In the genomic region with DNA sequence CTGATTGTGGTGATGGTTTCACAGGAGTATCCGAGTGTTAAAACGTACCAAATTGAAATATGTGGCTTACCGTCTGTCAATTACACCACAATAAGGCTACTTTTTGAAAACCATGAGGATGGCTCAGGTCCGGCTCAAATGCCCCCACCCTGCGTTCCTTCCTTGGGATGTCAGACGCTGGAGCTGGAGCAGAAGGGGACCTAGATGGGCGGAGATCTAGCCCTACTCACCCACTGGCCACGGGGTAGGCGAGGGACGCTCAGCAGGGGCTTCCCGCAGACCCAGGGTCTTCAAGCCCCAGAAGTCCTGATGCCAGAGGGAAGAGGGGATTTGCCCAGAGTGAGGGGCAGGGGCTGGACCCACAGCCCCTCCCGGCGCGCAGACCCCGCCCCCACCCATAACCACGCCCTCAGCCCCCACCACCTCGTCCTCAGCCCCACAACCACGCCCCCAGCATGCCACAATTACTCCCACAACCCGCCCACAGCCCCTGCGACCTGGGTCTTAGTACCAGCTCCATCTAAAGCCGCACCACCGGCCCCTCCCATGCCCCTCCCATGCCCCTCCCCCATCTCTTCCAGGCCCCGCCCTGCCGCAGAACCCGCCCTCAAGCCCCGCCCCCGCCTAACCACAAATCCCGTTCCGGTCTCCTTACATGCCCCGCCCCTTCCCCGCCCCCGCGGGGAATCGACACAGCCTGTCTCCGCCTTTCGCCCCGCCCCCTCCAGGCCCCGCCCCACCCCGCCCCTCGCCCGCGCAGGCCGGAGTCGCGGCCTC, we compare ENCODE assay signal across 8 cellular contexts. TPM values are rescaled to one million over a fixed set of nuclear protein-coding genes. Genes with fewer than 3 reads are reported as not detected.
A peak's percentile ranks its signal among the peaks of the same experiment; 100 is the strongest.
DNase-seq lines count a peak whose midpoint lies in the region; ATAC-seq, FAIRE-seq and TF ChIP-seq lines count a peak whose summit lies in the region.

Gene LRRC3 (plus strand): TSS at position 764 of the 777 bp plus-strand sequence. CDS start 1,135 bp downstream, outside the sequence.

- no peak for TF ChIP-seq POLR2A in GM12878 (IDR thresholded peaks at IDR 0.05; ENCODE audit: low read depth, low read length)

- 33% methylated on average over 17 of the region's 45 CpGs for WGBS in GM12878 (ENCODE audit: insufficient coverage, insufficient replicate concordance, low lambda C conversion rate, missing lambda C conversion rate)
- 5% methylated on average over 24 of the region's 45 CpGs for WGBS in smooth muscle cell (ENCODE audit: low lambda C conversion rate)

- no peaks in the 10 kb centered on the region for H3K36me3 ChIP-seq in MG63
- H3K36me3 ChIP-seq in GM12878 (ENCODE audit: control insufficient read depth in 2 of 2, insufficient read depth in 2 of 2, low read length in 1 of 2) = no peaks in the 10 kb centered on the region
- no peaks in the 10 kb centered on the region for H3K36me3 ChIP-seq in smooth muscle cell (ENCODE audit: low read depth)

- no peak for TF ChIP-seq RAD21 in GM12878 (IDR thresholded peaks at IDR 0.05; ENCODE audit: insufficient read depth, low read depth, low read length)

- peaks cover 8% of the 10 kb centered on the region for H3F3A ChIP-seq in smooth muscle cell (ENCODE audit: low read depth)

- ATAC-seq in GM12878 (no peak), HG03439 (IDR thresholded peaks at IDR 0.05; ENCODE audit: unreplicated experiment) (no peak), GM21515 (IDR thresholded peaks at IDR 0.05; ENCODE audit: unreplicated experiment) (no peak)

- no peaks in the 10 kb centered on the region for H3K79me2 ChIP-seq in GM12878 (ENCODE audit: control insufficient read depth, insufficient read depth, low read length)
- no peaks in the 10 kb centered on the region for H3K79me2 ChIP-seq in smooth muscle cell (ENCODE audit: low read depth)

- TF ChIP-seq CTCF in GM12878 (IDR thresholded peaks at IDR 0.05 in 2 of 3, conservative IDR thresholded peaks at IDR 0.05 in 1 of 3; ENCODE audit: control insufficient read depth in 2 of 3, extremely low read depth in 1 of 3, insufficient read depth in 1 of 3, low read depth in 3 of 3, low read length in 3 of 3) (no peak), smooth muscle cell (IDR thresholded peaks at IDR 0.05; ENCODE audit: borderline replicate concordance, insufficient read depth, poor library complexity, severe bottlenecking) (no peak)

- POLR2A ChIA-PET in GM12878 (lab: Charles Lee) = no interaction called here

- H2AFZ ChIP-seq in GM12878 (ENCODE audit: control insufficient read depth, low read depth, low read length) (no peak within 1 kb of the TSS; the same call in 1 of the 2 replicates), smooth muscle cell (ENCODE audit: low read depth) (peak within 1 kb of the TSS; percentile 98)

- DNase-seq in G401 (ENCODE audit: low spot score) (peak; percentile 40), MG63 (peak; percentile 87), T-helper 22 cell (ENCODE audit: low read depth) (peak; percentile 77), GM12878 (ENCODE audit: low read depth, low spot score) (peak; percentile 1), smooth muscle cell (lab: John Stamatoyannopoulos, UW; ENCODE audit: unreplicated experiment) (peak; percentile 82)

- peak within 1 kb of the TSS; percentile 61 for H3K4me3 ChIP-seq in MG63
- peak within 1 kb of the TSS; percentile 68; the same call in 1 of the 2 replicates for H3K4me3 ChIP-seq in GM12878
- peak within 1 kb of the TSS; percentile 55 for H3K4me3 ChIP-seq in iPS-18c (ENCODE audit: insufficient read depth, low read depth, low read length)
- peak within 1 kb of the TSS; percentile 95 for H3K4me3 ChIP-seq in smooth muscle cell

- H3K27me3 ChIP-seq in MG63 (peaks cover 22% of the 10 kb centered on the region), GM12878 (replicated peaks in 1 of 2; ENCODE audit: control insufficient read depth in 2 of 2, insufficient read depth in 2 of 2, low read length in 1 of 2) (no peaks in the 10 kb centered on the region), smooth muscle cell (ENCODE audit: low read depth) (no peaks in the 10 kb centered on the region)

- RAD21 ChIA-PET in GM12878 (lab: Charles Lee; ENCODE audit: unreplicated experiment) = no interaction called here

- H3K9me3 ChIP-seq in MG63 = peaks cover 13% of the 10 kb centered on the region
- no peaks in the 10 kb centered on the region; the same call in 2 of the 3 replicates for H3K9me3 ChIP-seq in GM12878 (replicated peaks; ENCODE audit: control insufficient read depth, insufficient read depth, low read length)
- no peaks in the 10 kb centered on the region for H3K9me3 ChIP-seq in iPS-18c (ENCODE audit: control insufficient read depth, insufficient read depth, low read length)
- no peaks in the 10 kb centered on the region for H3K9me3 ChIP-seq in smooth muscle cell (replicated peaks; ENCODE audit: low read depth)

- no peaks in the 10 kb centered on the region for H4K20me1 ChIP-seq in GM12878 (ENCODE audit: control insufficient read depth, insufficient read depth)
- H4K20me1 ChIP-seq in smooth muscle cell (ENCODE audit: low read depth) = no peaks in the 10 kb centered on the region

- no peak for TF ChIP-seq EP300 in GM12878 (IDR thresholded peaks at IDR 0.05; ENCODE audit: borderline replicate concordance in 1 of 2, control insufficient read depth in 1 of 2, low read depth in 2 of 2, low read length in 2 of 2)

- no peak for FAIRE-seq in GM12878 (lab: Jason Lieb, UNC)

- CTCF ChIA-PET in GM12878 (lab: Yijun Ruan, JAX) = no interaction called here

- H3K4me2 ChIP-seq in GM12878 (ENCODE audit: control insufficient read depth, insufficient read depth) = peak within 1 kb of the TSS; percentile 44; the same call in 1 of the 2 replicates
- peak within 1 kb of the TSS; percentile 98 for H3K4me2 ChIP-seq in smooth muscle cell

- H3K4me1 ChIP-seq in GM12878 (ENCODE audit: control insufficient read depth, insufficient read depth, low read length) (no peaks in the 10 kb centered on the region), smooth muscle cell (ENCODE audit: low read depth) (no peaks in the 10 kb centered on the region)

- BruUV-seq in GM12878 (replicated peaks; lab: Mats Ljungman, UMichigan) = no TSS peak

- H3K27ac ChIP-seq in GM12878 (ENCODE audit: control insufficient read depth, insufficient read depth) (no peak within 1 kb of the TSS), smooth muscle cell (ENCODE audit: low read depth) (no peak within 1 kb of the TSS)

- in situ Hi-C loops in G401 (cut with HindIII; ENCODE audit: low sequenced_read_pairs) = no loop called here
- in situ Hi-C loops in GM12878 (cut with MboI) = loop anchor here (5.0 kb wide), 1 partner anchor 78 kb away; no protein-coding TSS in a partner anchor

- intact Hi-C loops in GM12878 (cut with micrococcal nuclease; ENCODE audit: unreplicated experiment) = no loop called here

- SMC1A ChIA-PET in GM12878 (lab: Charles Lee; ENCODE audit: uncharacterized antibody, unreplicated experiment) = no interaction called here

- H3K9ac ChIP-seq in GM12878 (ENCODE audit: control insufficient read depth, insufficient read depth, low read length) (no peak within 1 kb of the TSS; the same call in 1 of the 2 replicates), smooth muscle cell (ENCODE audit: low read depth) (peak within 1 kb of the TSS; percentile 43)

TF ChIP-seq in GM12878, 131 proteins besides CTCF, POLR2A, EP300 and RAD21:
- TF ChIP-seq, protein P1, sequence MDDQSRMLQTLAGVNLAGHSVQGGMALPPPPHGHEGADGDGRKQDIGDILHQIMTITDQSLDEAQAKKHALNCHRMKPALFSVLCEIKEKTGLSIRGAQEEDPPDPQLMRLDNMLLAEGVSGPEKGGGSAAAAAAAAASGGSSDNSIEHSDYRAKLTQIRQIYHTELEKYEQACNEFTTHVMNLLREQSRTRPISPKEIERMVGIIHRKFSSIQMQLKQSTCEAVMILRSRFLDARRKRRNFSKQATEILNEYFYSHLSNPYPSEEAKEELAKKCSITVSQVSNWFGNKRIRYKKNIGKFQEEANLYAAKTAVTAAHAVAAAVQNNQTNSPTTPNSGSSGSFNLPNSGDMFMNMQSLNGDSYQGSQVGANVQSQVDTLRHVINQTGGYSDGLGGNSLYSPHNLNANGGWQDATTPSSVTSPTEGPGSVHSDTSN (IDR thresholded peaks at IDR 0.05; ENCODE audit: insufficient replicate concordance, low read depth, low read length) = no peak
- TF ChIP-seq EGR1 (IDR thresholded peaks at IDR 0.05; ENCODE audit: borderline replicate concordance in 1 of 2, low read depth in 2 of 2, low read length in 2 of 2) = peak in 1 of 2 experiments; percentile 34; a peak in 1 of 3 replicates
TF ChIP-seq in GM12878: peak in this region for 1.

RNA-seq across cellular contexts. Expression of gene LRRC3, which starts in this region (rescaled TPM):
- 0.55 and 2.3 TPM in 2 replicates for total RNA-seq in G401 (2014; rRNA removed; shearing (Covaris generic))
- 1.2 and 1.4 TPM in 2 replicates for total RNA-seq in MG63 (2014; rRNA removed; shearing (Covaris generic); ENCODE audit: low replicate concordance)
- not detected in 2 replicates for total RNA-seq in GM12878 (2013; cell fraction: nucleolus; rRNA removed)
- total RNA-seq in GM12878 (2014; rRNA removed) = 0.06 and 0.11 TPM in 2 replicates
- 0.04 and 0.05 TPM in 2 replicates for total RNA-seq in GM12878 (2014; rRNA removed; fragmentation: Illumina TruSeq; extraction: Trizol)
- total RNA-seq in GM12878 (2021) = 0.21 and 0.31 TPM in 2 replicates
- polyA plus RNA-seq in GM12878 (2011; ENCODE audit: low read depth) = 0.12 TPM
- not detected in 2 replicates for polyA plus RNA-seq in GM12878 (2011; rRNA removed)
- polyA plus RNA-seq in GM12878 (2011; cell fraction: cytosol; rRNA removed) = not detected in 2 replicates
- not detected in 2 replicates for polyA plus RNA-seq in GM12878 (2011; cell fraction: nucleus; rRNA removed)
- 0.35 and 0.37 TPM in 2 replicates for polyA plus RNA-seq in GM12878 (2012)
- polyA plus RNA-seq in GM12878 (2014; fragmentation: Illumina TruSeq; extraction: Trizol) = 0.08 and 0.12 TPM in 2 replicates
- polyA plus RNA-seq in GM12878 (2014; fragmentation: Nextera tagmentation; extraction: Ambion mirVana) = under 1 TPM; 0.02 to 0.03 TPM
- polyA plus RNA-seq in GM12878 (2014; rRNA removed) = 0.12 and 0.13 TPM in 2 replicates
- under 1 TPM; 0.09 to 0.15 TPM for polyA plus RNA-seq in GM12878 (2016; fragmentation: Nextera tagmentation; extraction: Ambion mirVana)
- polyA minus RNA-seq in GM12878 (2011; rRNA and poly(A)+ RNA removed) = not detected in 2 replicates
- not detected in 2 replicates for polyA minus RNA-seq in GM12878 (2011; cell fraction: cytosol; rRNA and poly(A)+ RNA removed)
- polyA minus RNA-seq in GM12878 (2011; cell fraction: nucleus; rRNA and poly(A)+ RNA removed) = not detected in 2 replicates
- total RNA-seq in smooth muscle cell = 3.3 and 4.9 TPM in 2 replicates
- polyA plus RNA-seq in smooth muscle cell = 5.3 and 5.8 TPM in 2 replicates

Comparison
In these comparisons a context has a peak if more than half of its experiments do, and no peak if none do; other contexts are left out.
1. Peak in DNase-seq, H3K4me3 ChIP-seq and H3K4me2 ChIP-seq in GM12878; RNA of the gene not detected or under 1 TPM.
2. DNase-seq: peak in every context shown above with its lines; median percentile 87 in MG63; 82 in smooth muscle cell; 77 in T-helper 22 cell; 40 in G401; 1 in GM12878.